Comparison of ENCODE assay signal across 8 cellular contexts in genomic region chr10:122703483-122704448, GRCh38. TPM values are rescaled to one million over a fixed set of nuclear protein-coding genes. Genes with fewer than 3 reads are reported as not detected.
A peak's percentile ranks its signal among the peaks of the same experiment; 100 is the strongest.
DNase-seq lines count a peak whose midpoint lies in the region; ATAC-seq, FAIRE-seq and TF ChIP-seq lines count a peak whose summit lies in the region.

No MANE protein-coding gene starts in this region.

- ATAC-seq in upper lobe of right lung = peak; percentile 96

- no peaks in the 10 kb centered on the region for H3K27me3 ChIP-seq in ovary
- no peaks in the 10 kb centered on the region for H3K27me3 ChIP-seq in upper lobe of right lung

- WGBS in ovary, 3 donors = 44 to 48% (median 47%) methylated on average over 9 of the region's 9 CpGs

- CTCF ChIA-PET in OCI-LY7 (lab: Charles Lee; ENCODE audit: unreplicated experiment) = no interaction called here

- DNase-seq in SIG-M5 treated with dmso at 0.1 percent for 504 hours (lab: John Stamatoyannopoulos, UW; ENCODE audit: unreplicated experiment) = peak; percentile 32
- DNase-seq in SIG-M5 (lab: John Stamatoyannopoulos, UW) = no peak
- DNase-seq in HPDE6-E6E7 (ENCODE audit: extremely low spot score) = peak; percentile 79
- DNase-seq in OCI-LY7 (ENCODE audit: low spot score) = peak; percentile 54
- peak; percentile 4 for DNase-seq in activated T-helper 1 cell treated with anti-CD3 and anti-CD28 coated beads, Interleukin-12 subunit alpha, Interleukin-12 subunit beta, Interleukin-2, Interleukin-4 antibody, amounts not matched to agents 30 ng/mL and 10 ng/mL and 1 ng/mL, durations not matched to agents 14 hours and 24 hours and 36 hours (ENCODE audit: low spot score)
- peak; percentile 57 to 63 for DNase-seq in frontal cortex (ENCODE audit: low spot score in 2 of 2)
- DNase-seq in ovary = peak in 3 of 5 donors; percentile 19 to 48 (median 30)
- peak; percentile 80 for DNase-seq in upper lobe of right lung

- POLR2A ChIA-PET in OCI-LY7 (lab: Charles Lee) = no interaction called here

- no peaks in the 10 kb centered on the region for H3K36me3 Mint-ChIP-seq in activated T-helper 1 cell treated with anti-CD3 and anti-CD28 coated beads, Interleukin-12 subunit alpha, Interleukin-12 subunit beta, Interleukin-2, Interleukin-4 antibody, amounts not matched to agents 30 ng/mL and 10 ng/mL and 1 ng/mL, durations not matched to agents 14 hours and 24 hours and 36 hours (ENCODE audit: low read depth)

- no peak overlapping the region for H3K4me3 ChIP-seq in OCI-LY7 (ENCODE audit: low read depth, low read length, poor library complexity, severe bottlenecking)
- H3K4me3 ChIP-seq in ovary = no peak overlapping the region
- no peak overlapping the region for H3K4me3 ChIP-seq in upper lobe of right lung

- TF ChIP-seq CTCF in OCI-LY7 (conservative IDR thresholded peaks at IDR 0.05; ENCODE audit: low read length) (peak; percentile 89), ovary (IDR thresholded peaks at IDR 0.05) (no peak), upper lobe of right lung (IDR thresholded peaks at IDR 0.05) (peak; percentile 81)

- H3K9me3 ChIP-seq in OCI-LY7 (ENCODE audit: low read length) = no peaks in the 10 kb centered on the region
- H3K9me3 ChIP-seq in ovary = no peaks in the 10 kb centered on the region
- no peaks in the 10 kb centered on the region for H3K9me3 ChIP-seq in upper lobe of right lung

- H3K4me1 Mint-ChIP-seq in activated T-helper 1 cell treated with anti-CD3 and anti-CD28 coated beads, Interleukin-12 subunit alpha, Interleukin-12 subunit beta, Interleukin-2, Interleukin-4 antibody, amounts not matched to agents 30 ng/mL and 10 ng/mL and 1 ng/mL, durations not matched to agents 14 hours and 24 hours and 36 hours (ENCODE audit: low read depth) = no peaks in the 10 kb centered on the region

- no peak for TF ChIP-seq EP300 in ovary (IDR thresholded peaks at IDR 0.05)

- H4K20me1 ChIP-seq in OCI-LY7 (ENCODE audit: insufficient read depth, low read length) = no peaks in the 10 kb centered on the region

- H3K27me3 Mint-ChIP-seq in activated T-helper 1 cell treated with anti-CD3 and anti-CD28 coated beads, Interleukin-12 subunit alpha, Interleukin-12 subunit beta, Interleukin-2, Interleukin-4 antibody, amounts not matched to agents 30 ng/mL and 10 ng/mL and 1 ng/mL, durations not matched to agents 14 hours and 24 hours and 36 hours (ENCODE audit: insufficient read depth) = no peaks in the 10 kb centered on the region

- no peak overlapping the region for H2AFZ ChIP-seq in OCI-LY7 (ENCODE audit: low read length)

- FAIRE-seq in frontal cortex (lab: Jason Lieb, UNC) = peak; percentile 67

- H3K27ac Mint-ChIP-seq in activated T-helper 1 cell treated with anti-CD3 and anti-CD28 coated beads, Interleukin-12 subunit alpha, Interleukin-12 subunit beta, Interleukin-2, Interleukin-4 antibody, amounts not matched to agents 30 ng/mL and 10 ng/mL and 1 ng/mL, durations not matched to agents 14 hours and 24 hours and 36 hours = no peak overlapping the region

- H3K4me3 Mint-ChIP-seq in activated T-helper 1 cell treated with anti-CD3 and anti-CD28 coated beads, Interleukin-12 subunit alpha, Interleukin-12 subunit beta, Interleukin-2, Interleukin-4 antibody, amounts not matched to agents 30 ng/mL and 10 ng/mL and 1 ng/mL, durations not matched to agents 14 hours and 24 hours and 36 hours = no peak overlapping the region

- BruUV-seq in OCI-LY7 (replicated peaks; lab: Mats Ljungman, UMichigan) = no TSS peak

- H3K4me2 ChIP-seq in OCI-LY7 (ENCODE audit: low read length) = no peak overlapping the region

- no peak overlapping the region for H3K27ac ChIP-seq in OCI-LY7 (ENCODE audit: low read depth, low read length, poor library complexity, severe bottlenecking)
- H3K27ac ChIP-seq in ovary = no peak overlapping the region
- H3K27ac ChIP-seq in upper lobe of right lung = no peak overlapping the region

- H3K9me2 ChIP-seq in OCI-LY7 (ENCODE audit: insufficient read depth, low read length) = no peaks in the 10 kb centered on the region

- intact Hi-C loops in OCI-LY7 (cut with micrococcal nuclease; ENCODE audit: unreplicated experiment) (loop anchor here (2.0 to 10.0 kb wide), 3 partner anchors 55 to 439 kb away; partner anchors contain the start of gene DMBT1), ovary (cut with DNase I) (no loop called here), upper lobe of right lung (cut with DNase I) (no loop called here)
- intact Hi-C loops in activated T-helper 1 cell treated with anti-CD3 and anti-CD28 coated beads, Interleukin-12 subunit alpha, Interleukin-12 subunit beta, Interleukin-2, Interleukin-4 antibody, amounts not matched to agents 30 ng/mL and 10 ng/mL and 1 ng/mL, durations not matched to agents 14 hours and 24 hours and 36 hours (cut with micrococcal nuclease) = loop anchor here (1.0 to 5.0 kb wide), 4 partner anchors 55 to 405 kb away; no protein-coding TSS in a partner anchor

- no peaks in the 10 kb centered on the region for H3K9me3 Mint-ChIP-seq in activated T-helper 1 cell treated with anti-CD3 and anti-CD28 coated beads, Interleukin-12 subunit alpha, Interleukin-12 subunit beta, Interleukin-2, Interleukin-4 antibody, amounts not matched to agents 30 ng/mL and 10 ng/mL and 1 ng/mL, durations not matched to agents 14 hours and 24 hours and 36 hours

- no peaks in the 10 kb centered on the region for H3K4me1 ChIP-seq in OCI-LY7 (ENCODE audit: insufficient read depth, low read length, poor library complexity, severe bottlenecking)
- H3K4me1 ChIP-seq in ovary (ENCODE audit: insufficient read depth) = no peaks in the 10 kb centered on the region
- no peaks in the 10 kb centered on the region for H3K4me1 ChIP-seq in upper lobe of right lung

- H3K79me2 ChIP-seq in OCI-LY7 (ENCODE audit: insufficient read depth, low read depth, low read length) = no peaks in the 10 kb centered on the region

- no peak for TF ChIP-seq POLR2A in ovary (IDR thresholded peaks at IDR 0.05)

- H3K36me3 ChIP-seq in OCI-LY7 (ENCODE audit: insufficient read depth, low read length) = no peaks in the 10 kb centered on the region
- H3K36me3 ChIP-seq in ovary = no peaks in the 10 kb centered on the region
- no peaks in the 10 kb centered on the region for H3K36me3 ChIP-seq in upper lobe of right lung

RNA-seq across cellular contexts. Expression of gene C10orf120, which starts 4.1 kb away (rescaled TPM):
- not detected in 2 replicates for total RNA-seq in OCI-LY7 (2014; rRNA removed; shearing (Covaris generic))
- total RNA-seq in OCI-LY7 (2022) = not detected in 2 replicates
- not detected in 2 replicates for total RNA-seq in activated T-helper 1 cell treated with anti-CD3 and anti-CD28 coated beads, Interleukin-12 subunit alpha, Interleukin-12 subunit beta, Interleukin-2, Interleukin-4 antibody, amounts not matched to agents 30 ng/mL and 10 ng/mL and 1 ng/mL, durations not matched to agents 14 hours and 24 hours and 36 hours
- not detected for total RNA-seq in frontal cortex
- not detected for total RNA-seq in ovary
- polyA plus RNA-seq in ovary = not detected
- not detected for total RNA-seq in upper lobe of right lung

Comparison
In these comparisons a context has a peak if more than half of its experiments do, and no peak if none do; other contexts are left out.
1. CTCF ChIP-seq: peak in OCI-LY7 (single experiment) and upper lobe of right lung (single experiment); none in ovary (0 of 3).
2. intact Hi-C loops: an anchor here in OCI-LY7 (2.0 to 10.0 kb wide) and activated T-helper 1 cell treated with anti-CD3 and anti-CD28 coated beads, Interleukin-12 subunit alpha, Interleukin-12 subunit beta, Interleukin-2, Interleukin-4 antibody, amounts not matched to agents 30 ng/mL and 10 ng/mL and 1 ng/mL, durations not matched to agents 14 hours and 24 hours and 36 hours (1.0 to 5.0 kb wide); none called in ovary and upper lobe of right lung.